In genomic region chr15:73955851-73956250, GRCh38 we compare ENCODE assay signal across 26 cellular contexts. TPM values are rescaled to one million over a fixed set of nuclear protein-coding genes. Genes with fewer than 3 reads are reported as not detected.
A peak's percentile ranks its signal among the peaks of the same experiment; 100 is the strongest.
DNase-seq lines count a peak whose midpoint lies in the region; ATAC-seq, FAIRE-seq and TF ChIP-seq lines count a peak whose summit lies in the region.
"Had no signal": no experiment of that assay in that cellular context is flagged by ENCODE, and none has a peak within 500 bp of the region (broad histone marks: within the 10 kb centered on the region; RNA-seq: fewer than 3 reads in every experiment).

No MANE protein-coding gene starts in this region.

- no peak overlapping the region for H3K4me3 Mint-ChIP-seq in Calu3 (ENCODE audit: low read depth, unreplicated experiment)
- H3K4me3 Mint-ChIP-seq: activated T-cell treated with anti-CD3 and anti-CD28 coated beads, Interleukin-2, amount 50 U/mL, for 4 hours; CD4-positive, alpha-beta memory T cell; memory B cell; stimulated activated naive B cell treated with anti-CD40 and anti-IgM and Interleukin-4, amounts not matched to agents 10 μg/mL and 1 μg/mL and 100 μg/mL, for 72 hours had no signal

- TF ChIP-seq CTCF in RWPE1 (conservative IDR thresholded peaks at IDR 0.05; ENCODE audit: low read depth) (no peak), kidney (IDR thresholded peaks at IDR 0.05; ENCODE audit: borderline replicate concordance, extremely low read depth, insufficient read depth) (no peak), spleen (IDR thresholded peaks at IDR 0.05 in 8 of 11, conservative IDR thresholded peaks at IDR 0.05 in 3 of 11) (no peak), Calu3 (IDR thresholded peaks at IDR 0.05; ENCODE audit: unreplicated experiment) (no peak)

- no peak for ATAC-seq in GM21737 (IDR thresholded peaks at IDR 0.05; ENCODE audit: unreplicated experiment)
- ATAC-seq: activated T-cell treated with anti-CD3 and anti-CD28 coated beads, Interleukin-2, amount 50 U/mL, for 4 hours; stimulated activated naive B cell treated with anti-CD40 and anti-IgM and Interleukin-4, amounts not matched to agents 10 μg/mL and 1 μg/mL and 100 μg/mL, for 72 hours had no signal

- no peak overlapping the region for H3K27ac Mint-ChIP-seq in Calu3 (ENCODE audit: unreplicated experiment)
- H3K27ac Mint-ChIP-seq: memory B cell; stimulated activated naive B cell treated with anti-CD40 and anti-IgM and Interleukin-4, amounts not matched to agents 10 μg/mL and 1 μg/mL and 100 μg/mL, for 72 hours had no signal

- peaks cover 10 to 11% of the 10 kb centered on the region in 2 donors for H3K4me1 ChIP-seq in kidney (ENCODE audit: control insufficient read depth in 1 of 2, insufficient read depth in 1 of 2, low read depth in 1 of 2, low read length in 2 of 2)
- peaks cover 4 to 62% (median 46%) of the 10 kb centered on the region in 6 donors for H3K4me1 ChIP-seq in spleen

- FAIRE-seq in GM12891 (lab: Jason Lieb, UNC), result no peak
- FAIRE-seq in kidney (lab: Jason Lieb, UNC), result no peak

- H3K27ac ChIP-seq in RWPE1 (peak overlapping the region; percentile 77), kidney (ENCODE audit: low read depth in 2 of 2, low read length in 2 of 2) (no peak overlapping the region), spleen (peak overlapping the region in 1 of 8 donors; percentile 44)
- H3K27ac ChIP-seq: KMS-11, neutrophil, Peyer's patch, SK-N-MC had no signal

- POLR2A ChIA-PET in RWPE1 (lab: Yijun Ruan, JAX; ENCODE audit: low non-redundant PET), result no interaction called here

- no peaks in the 10 kb centered on the region for H3K27me3 ChIP-seq in spleen (replicated peaks in 1 of 7)
- H3K27me3 ChIP-seq: Peyer's patch had no signal

- BruUV-seq in Calu3 (replicated peaks; lab: Mats Ljungman, UMichigan), result no TSS peak

- no peaks in the 10 kb centered on the region for H3K9me3 Mint-ChIP-seq in Calu3 (ENCODE audit: low read depth, unreplicated experiment)
- H3K9me3 Mint-ChIP-seq: activated T-cell treated with anti-CD3 and anti-CD28 coated beads, Interleukin-2, amount 50 U/mL, for 4 hours; CD4-positive, alpha-beta memory T cell; memory B cell; stimulated activated naive B cell treated with anti-CD40 and anti-IgM and Interleukin-4, amounts not matched to agents 10 μg/mL and 1 μg/mL and 100 μg/mL, for 72 hours had no signal

- peaks cover 49% of the 10 kb centered on the region for H3K4me1 Mint-ChIP-seq in Calu3 (ENCODE audit: low read depth, unreplicated experiment)

- intact Hi-C loops in kidney (cut with DNase I) (no loop called here), spleen (cut with DNase I; ENCODE audit: low total_unique reads) (no loop called here), Calu3 (cut with micrococcal nuclease; ENCODE audit: unreplicated experiment) (no loop called here)

- DNase-seq in GM12891 (ENCODE audit: insufficient read length, low spot score) (peak; percentile 2), RWPE1 (ENCODE audit: low spot score) (no peak), kidney (peak; percentile 43), spleen (peak; percentile 49), Calu3 (no peak), foreskin melanocyte (no peak)
- DNase-seq: activated CD4-positive, alpha-beta T cell treated with anti-CD3 and anti-CD28 coated beads for 4 hours; activated naive CD4-positive, alpha-beta T cell treated with anti-CD3 and anti-CD28 coated beads, Interleukin-2, amount 50 U/mL, for 16 hours; activated T-cell treated with anti-CD3 and anti-CD28 coated beads, Interleukin-2, amount 50 U/mL, for 4 hours; anterior cingulate cortex; CD4-positive, alpha-beta memory T cell; central memory CD4-positive, alpha-beta T cell; DMS153; head of caudate nucleus; NCI-H1436 treated with DMSO at 0.1 percent for 48 hours; NCI-H524 treated with DMSO at 0.1 percent for 48 hours; NK-92 treated with Interleukin-12 subunit alpha and Interleukin-12 subunit beta, amount 100 ng/mL, for 24 hours; Peyer's patch; stimulated activated CD4-positive, alpha-beta T cell treated with anti-CD3 and anti-CD28 coated beads, Interleukin-2, amount 100 ng/mL, for 48 hours; stimulated activated naive B cell treated with anti-CD40 and anti-IgM and Interleukin-4, amounts not matched to agents 10 μg/mL and 1 μg/mL and 100 μg/mL, for 72 hours had no signal

- no peaks in the 10 kb centered on the region for H3K36me3 ChIP-seq in kidney (ENCODE audit: control insufficient read depth in 1 of 2, insufficient read depth in 2 of 2, low read length in 2 of 2)
- H3K36me3 ChIP-seq in spleen, result no peaks in the 10 kb centered on the region
- H3K36me3 ChIP-seq: neutrophil, Peyer's patch had no signal

- no peak for TF ChIP-seq POLR2A in GM12891 (IDR thresholded peaks at IDR 0.05; ENCODE audit: low read depth, low read length)
- TF ChIP-seq POLR2A in spleen (IDR thresholded peaks at IDR 0.05), result no peak

- no peaks in the 10 kb centered on the region for H3K27me3 Mint-ChIP-seq in Calu3 (ENCODE audit: unreplicated experiment)
- H3K27me3 Mint-ChIP-seq: CD4-positive, alpha-beta memory T cell had no signal

- H3K9me3 ChIP-seq in kidney (ENCODE audit: control insufficient read depth in 1 of 2, low read length in 2 of 2) (no peaks in the 10 kb centered on the region), spleen (no peaks in the 10 kb centered on the region)
- H3K9me3 ChIP-seq: neutrophil, Peyer's patch, thoracic aorta had no signal

- 85 to 95% (median 86%) methylated on average over 3 to 4 of the region's 4 CpGs for WGBS in spleen, 5 donors

- H3K4me3 ChIP-seq in kidney (ENCODE audit: low read length in 2 of 2) (no peak overlapping the region), spleen (no peak overlapping the region)
- H3K4me3 ChIP-seq: Peyer's patch, SK-N-MC, thoracic aorta had no signal

- H3K9ac ChIP-seq in kidney (ENCODE audit: low read length in 2 of 2), result no peak overlapping the region
- H3K9ac ChIP-seq: KMS-11 had no signal

- peaks cover 16% of the 10 kb centered on the region for H3K36me3 Mint-ChIP-seq in Calu3 (ENCODE audit: insufficient read depth, unreplicated experiment)
- H3K36me3 Mint-ChIP-seq: CD4-positive, alpha-beta memory T cell; memory B cell; stimulated activated naive B cell treated with anti-CD40 and anti-IgM and Interleukin-4, amounts not matched to agents 10 μg/mL and 1 μg/mL and 100 μg/mL, for 72 hours had no signal

- CTCF ChIA-PET in RWPE1 (lab: Yijun Ruan, JAX), result no interaction called here
- CTCF ChIA-PET in Calu3 (lab: Charles Lee), result interaction anchor here (1.0 kb wide), 1 partner anchor 17 kb away, joined by 6 read pairs; no protein-coding TSS in a partner anchor

TF ChIP-seq in GM12891, 5 proteins besides CTCF, POLR2A, EP300 and RAD21:
- TF ChIP-seq PAX5 (IDR thresholded peaks at IDR 0.05; ENCODE audit: insufficient read depth, low read length, severe bottlenecking) (no peak), TAF1 (IDR thresholded peaks at IDR 0.05; ENCODE audit: low read depth, low read length) (no peak), SPI1 (IDR thresholded peaks at IDR 0.05; ENCODE audit: low read depth, low read length) (no peak), POLR2AphosphoS5 (IDR thresholded peaks at IDR 0.05; ENCODE audit: low read depth, low read length) (no peak), POU2F2 (IDR thresholded peaks at IDR 0.05; ENCODE audit: low read depth, low read length) (no peak)

RNA-seq across cellular contexts. Expression of gene LOXL1, which starts 29.6 kb away (rescaled TPM):
- not detected for polyA plus RNA-seq in GM12891 (2012; ENCODE audit: low read depth, missing spikeins)
- total RNA-seq in kidney (33.2 TPM), spleen (1 to 10 TPM; 3.3 to 9.4 (median 6.4) TPM), Calu3 (2022) (2.1 and 2.2 TPM in 2 replicates)
- polyA plus RNA-seq in kidney (ENCODE audit: insufficient read depth, low read depth, low replicate concordance) (35.1 TPM), spleen (10 to 100 TPM in 1 of 3 donors, 1 to 10 TPM in 2; 7.9 to 11.3 (median 9.4) TPM)

RNA-seq across cellular contexts. Expression of gene STOML1, which starts 36.2 kb away (rescaled TPM):
- polyA plus RNA-seq in GM12891 (2012; ENCODE audit: low read depth, missing spikeins), result 6.3 TPM
- total RNA-seq in kidney (22.2 TPM), spleen (10 to 100 TPM in 3 of 7 donors, 1 to 10 TPM in 4; 9.0 to 15.2 (median 9.6) TPM), Calu3 (2022) (18.3 and 19.7 TPM in 2 replicates)
- polyA plus RNA-seq in kidney (ENCODE audit: insufficient read depth, low read depth, low replicate concordance) (15.0 TPM), spleen (10 to 100 TPM in 2 of 3 donors, 1 to 10 TPM in 1; 8.2 to 12.4 (median 10.4) TPM)

RNA-seq across cellular contexts. Expression of gene PML, which starts 38.7 kb away (rescaled TPM):
- polyA plus RNA-seq in GM12891 (2012; ENCODE audit: low read depth, missing spikeins), result 47.9 TPM
- total RNA-seq in kidney, result 82.9 TPM
- polyA plus RNA-seq in kidney (ENCODE audit: insufficient read depth, low read depth, low replicate concordance), result 19.6 TPM
- total RNA-seq in spleen, result 100 to 1,000 TPM in 2 of 7 donors, 10 to 100 TPM in 5; 79.5 to 127 (median 88.4) TPM
- polyA plus RNA-seq in spleen, result 10 to 100 TPM; 17.5 to 34.6 (median 26.1) TPM
- total RNA-seq in Calu3 (2022), result 120 and 153 TPM in 2 replicates

Comparison
In these comparisons a context has a peak if more than half of its experiments do, and no peak if none do; other contexts are left out.
1. DNase-seq: peak in GM12891 (single experiment), kidney (single experiment) and spleen (single experiment); none in RWPE1 (single experiment), Calu3 (single experiment) and foreskin melanocyte (single experiment).